ENCODE assay signal across 29 cellular contexts in the genomic region with DNA sequence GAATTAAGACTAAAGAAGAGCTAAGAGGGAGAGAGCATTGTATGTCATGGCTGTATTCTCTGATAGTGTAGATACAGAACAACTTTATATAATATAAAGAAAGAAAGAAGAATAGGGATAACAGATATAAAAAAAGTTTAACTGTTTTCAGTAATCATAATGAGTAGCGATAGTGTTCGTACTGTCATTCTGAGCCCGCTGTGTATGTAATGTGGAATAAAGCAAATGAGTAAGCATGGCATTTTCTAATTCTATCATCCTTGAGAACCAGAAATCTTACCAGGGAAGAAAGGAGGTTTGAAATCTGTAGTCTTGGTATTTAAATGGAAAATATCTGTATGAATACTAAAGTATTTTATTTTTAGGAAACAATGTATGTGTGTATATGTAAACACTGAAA.
"Had no signal": no experiment of that assay in that cellular context is flagged by ENCODE, and none has a peak within 500 bp of the region (broad histone marks: within the 10 kb centered on the region; RNA-seq: fewer than 3 reads in every experiment).

No MANE protein-coding gene starts in this region.

- H3K36me3 ChIP-seq: ascending aorta, breast epithelium, cardiac muscle cell, colonic mucosa had no signal

- H3K9me3 ChIP-seq: ascending aorta, breast epithelium, colonic mucosa had no signal

- DNase-seq: activated CD4-positive, alpha-beta memory T cell treated with anti-CD3 and anti-CD28 coated beads for 36 hours; activated CD4-positive, alpha-beta T cell treated with anti-CD3 and anti-CD28 coated beads for 1 hour; activated CD4-positive, alpha-beta T cell treated with anti-CD3 and anti-CD28 coated beads for 48 hours; activated CD8-positive, alpha-beta memory T cell treated with anti-CD3 and anti-CD28 coated beads, Interleukin-2, amount 10 ng/mL, durations not matched to agents 7 days and 5 days; activated CD8-positive, alpha-beta memory T cell treated with anti-CD3 and anti-CD28 coated beads, Interleukin-2, amount 50 U/mL, for 4 hours; activated CD8-positive, alpha-beta T cell treated with anti-CD3 and anti-CD28 coated beads, Interleukin-2, amount 10 ng/mL, durations not matched to agents 7 days and 5 days; activated gamma-delta T cell; activated naive CD4-positive, alpha-beta T cell; activated naive CD4-positive, alpha-beta T cell treated with anti-CD3 and anti-CD28 coated beads, Interleukin-2, amount 10 ng/mL, durations not matched to agents 7 days and 5 days; activated naive CD8-positive, alpha-beta T cell treated with anti-CD3 and anti-CD28 coated beads, Interleukin-2, amount 10 ng/mL, durations not matched to agents 7 days and 5 days; activated T-cell treated with anti-CD3 and anti-CD28 coated beads, Interleukin-2, amount 50 U/mL, for 1 hour; activated T-cell treated with anti-CD3 and anti-CD28 coated beads, Interleukin-2, amount 50 U/mL, for 48 hours; central memory CD4-positive, alpha-beta T cell; cerebellar nuclear complex; colonic mucosa; effector CD8-positive, alpha-beta T cell; foreskin fibroblast; head of caudate nucleus; T-helper 1 cell; T-helper 17 cell had no signal

- H3K4me3 Mint-ChIP-seq: activated CD4-positive, alpha-beta memory T cell treated with anti-CD3 and anti-CD28 coated beads for 36 hours; activated CD8-positive, alpha-beta memory T cell treated with anti-CD3 and anti-CD28 coated beads, Interleukin-2, amount 10 ng/mL, durations not matched to agents 7 days and 5 days; activated CD8-positive, alpha-beta T cell treated with anti-CD3 and anti-CD28 coated beads, Interleukin-2, amount 10 ng/mL, durations not matched to agents 7 days and 5 days; activated naive CD4-positive, alpha-beta T cell treated with anti-CD3 and anti-CD28 coated beads, Interleukin-2, amount 10 ng/mL, durations not matched to agents 7 days and 5 days; activated naive CD8-positive, alpha-beta T cell treated with anti-CD3 and anti-CD28 coated beads, Interleukin-2, amount 10 ng/mL, durations not matched to agents 7 days and 5 days; activated T-helper 1 cell treated with anti-CD3 and anti-CD28 coated beads, Interleukin-12 subunit alpha, Interleukin-12 subunit beta, Interleukin-2, Interleukin-4 antibody, amounts not matched to agents 30 ng/mL and 10 ng/mL and 1 ng/mL, durations not matched to agents 14 hours and 24 hours and 36 hours; T-helper 17 cell; WTC11 had no signal

- H3K27ac Mint-ChIP-seq: activated CD4-positive, alpha-beta memory T cell treated with anti-CD3 and anti-CD28 coated beads for 36 hours; activated CD8-positive, alpha-beta memory T cell treated with anti-CD3 and anti-CD28 coated beads, Interleukin-2, amount 10 ng/mL, durations not matched to agents 7 days and 5 days; activated CD8-positive, alpha-beta T cell treated with anti-CD3 and anti-CD28 coated beads, Interleukin-2, amount 10 ng/mL, durations not matched to agents 7 days and 5 days; activated naive CD4-positive, alpha-beta T cell treated with anti-CD3 and anti-CD28 coated beads, Interleukin-2, amount 10 ng/mL, durations not matched to agents 7 days and 5 days; activated naive CD4-positive, alpha-beta T cell treated with anti-CD3 and anti-CD28 coated beads, Interleukin-2, amount 50 U/mL, for 72 hours; activated naive CD8-positive, alpha-beta T cell treated with anti-CD3 and anti-CD28 coated beads, Interleukin-2, amount 10 ng/mL, durations not matched to agents 7 days and 5 days; activated T-helper 1 cell treated with anti-CD3 and anti-CD28 coated beads, Interleukin-12 subunit alpha, Interleukin-12 subunit beta, Interleukin-2, Interleukin-4 antibody, amounts not matched to agents 30 ng/mL and 10 ng/mL and 1 ng/mL, durations not matched to agents 14 hours and 24 hours and 36 hours; T-helper 17 cell; WTC11 had no signal

- H3K27ac ChIP-seq: ascending aorta, breast epithelium, cardiac muscle cell, colonic mucosa, VCaP had no signal

- H3K4me1 ChIP-seq: ascending aorta, breast epithelium, colonic mucosa had no signal

- H3K4me3 ChIP-seq: ascending aorta, breast epithelium, cardiac muscle cell, colonic mucosa had no signal

- H3K27me3 Mint-ChIP-seq: brain had no signal

- ATAC-seq: activated CD8-positive, alpha-beta memory T cell treated with anti-CD3 and anti-CD28 coated beads, Interleukin-2, amount 10 ng/mL, durations not matched to agents 7 days and 5 days; activated CD8-positive, alpha-beta T cell treated with anti-CD3 and anti-CD28 coated beads, Interleukin-2, amount 10 ng/mL, durations not matched to agents 7 days and 5 days; esophagus mucosa; T-helper 17 cell; WTC11 had no signal

- H3K9me3 Mint-ChIP-seq: activated CD4-positive, alpha-beta memory T cell treated with anti-CD3 and anti-CD28 coated beads for 36 hours; activated naive CD4-positive, alpha-beta T cell treated with anti-CD3 and anti-CD28 coated beads, Interleukin-2, amount 10 ng/mL, durations not matched to agents 7 days and 5 days; activated naive CD4-positive, alpha-beta T cell treated with anti-CD3 and anti-CD28 coated beads, Interleukin-2, amount 50 U/mL, for 72 hours; activated naive CD8-positive, alpha-beta T cell treated with anti-CD3 and anti-CD28 coated beads, Interleukin-2, amount 10 ng/mL, durations not matched to agents 7 days and 5 days; activated T-helper 1 cell treated with anti-CD3 and anti-CD28 coated beads, Interleukin-12 subunit alpha, Interleukin-12 subunit beta, Interleukin-2, Interleukin-4 antibody, amounts not matched to agents 30 ng/mL and 10 ng/mL and 1 ng/mL, durations not matched to agents 14 hours and 24 hours and 36 hours had no signal

- H3K27me3 ChIP-seq: ascending aorta, breast epithelium, cardiac muscle cell, colonic mucosa had no signal

- H3K4me1 Mint-ChIP-seq: activated naive CD4-positive, alpha-beta T cell treated with anti-CD3 and anti-CD28 coated beads, Interleukin-2, amount 10 ng/mL, durations not matched to agents 7 days and 5 days; activated naive CD8-positive, alpha-beta T cell treated with anti-CD3 and anti-CD28 coated beads, Interleukin-2, amount 10 ng/mL, durations not matched to agents 7 days and 5 days had no signal

- H3K36me3 Mint-ChIP-seq: activated naive CD4-positive, alpha-beta T cell treated with anti-CD3 and anti-CD28 coated beads, Interleukin-2, amount 10 ng/mL, durations not matched to agents 7 days and 5 days; activated naive CD4-positive, alpha-beta T cell treated with anti-CD3 and anti-CD28 coated beads, Interleukin-2, amount 50 U/mL, for 72 hours; activated naive CD8-positive, alpha-beta T cell treated with anti-CD3 and anti-CD28 coated beads, Interleukin-2, amount 10 ng/mL, durations not matched to agents 7 days and 5 days; brain had no signal
